9 cellular contexts compared by ENCODE assay signal in the genomic region with DNA sequence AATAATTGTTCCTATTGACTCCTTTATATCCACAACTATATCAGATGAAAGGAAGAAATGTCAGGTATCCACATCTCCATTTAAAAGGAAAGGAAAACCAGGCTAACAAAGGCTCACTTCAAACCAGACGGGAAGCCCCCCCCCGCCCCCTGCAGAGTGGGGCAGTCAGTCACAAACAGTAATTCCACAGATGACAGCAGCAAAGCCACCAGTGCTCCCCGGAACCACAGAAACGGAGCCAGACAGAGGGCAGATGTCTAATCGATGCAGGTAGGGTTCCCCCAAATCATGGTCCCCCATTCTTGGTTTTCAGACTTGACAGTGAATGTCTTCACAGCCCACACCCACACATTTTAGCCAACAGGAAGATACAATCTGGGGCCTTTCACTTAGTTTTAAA.
DNase-seq lines count a peak whose midpoint lies in the region; ATAC-seq, FAIRE-seq and TF ChIP-seq lines count a peak whose summit lies in the region.
"Had no signal": no experiment of that assay in that cellular context is flagged by ENCODE, and none has a peak within 500 bp of the region (broad histone marks: within the 10 kb centered on the region; RNA-seq: fewer than 3 reads in every experiment).

No MANE protein-coding gene starts in this region.

- peak overlapping the region; percentile 18 to 67 (median 44) for H3K27ac ChIP-seq in pancreas
- H3K27ac ChIP-seq: HL-60 had no signal

- ATAC-seq in GM21786 (IDR thresholded peaks at IDR 0.05; ENCODE audit: unreplicated experiment) (peak; percentile 18), pancreas (peak in 3 of 4 donors; percentile 13 to 38 (median 16))

- FAIRE-seq in pancreas (lab: Jason Lieb, UNC), result no peak

- TF ChIP-seq CTCF in GM12864 (IDR thresholded peaks at IDR 0.05; ENCODE audit: low read depth, low read length, missing control alignments), result no peak
- TF ChIP-seq CTCF in NB4 (IDR thresholded peaks at IDR 0.05; ENCODE audit: low read depth, low read length), result no peak
- TF ChIP-seq CTCF in pancreas (IDR thresholded peaks at IDR 0.05), result no peak

- no peaks in the 10 kb centered on the region for H3K27me3 ChIP-seq in pancreas

- peaks cover 4 to 27% (median 25%) of the 10 kb centered on the region in 3 donors for H3K4me1 ChIP-seq in pancreas

- DNase-seq in GM12864 (ENCODE audit: low read depth), result no peak
- DNase-seq in NB4 (ENCODE audit: low read depth), result no peak
- DNase-seq in activated naive CD8-positive, alpha-beta T cell treated with anti-CD3 and anti-CD28 coated beads, Interleukin-2, amount 50 U/mL, for 16 hours (ENCODE audit: low read depth, low spot score), result peak; percentile 26
- peak in 1 of 6 donors; percentile 32 for DNase-seq in pancreas
- DNase-seq in hippocampal formation (lab: John Stamatoyannopoulos, UW), result no peak
- DNase-seq in middle frontal gyrus (ENCODE audit: extremely low spot score, low spot score), result no peak
- no peak for DNase-seq in posterior vena cava (ENCODE audit: low spot score)

- 52 to 55% methylated on average over 5 of the region's 5 CpGs for WGBS in pancreas, 2 donors

- no peak for TF ChIP-seq POLR2A in NB4 (IDR thresholded peaks at IDR 0.05; ENCODE audit: extremely low read depth, insufficient read length)

- H3K4me3 ChIP-seq in GM12864 (ENCODE audit: low read depth, low read length) (peak overlapping the region; percentile 26), NB4 (ENCODE audit: low read depth, low read length) (peak overlapping the region; percentile 35), pancreas (no peak overlapping the region)

- peaks cover 0 to 9% (median 0%) of the 10 kb centered on the region in 3 donors for H3K36me3 ChIP-seq in pancreas

- H3K9me3 ChIP-seq in pancreas, result no peaks in the 10 kb centered on the region

- intact Hi-C loops in pancreas (cut with DNase I) (loop anchor here in 1 of 3 donors (10.0 kb wide), 1 partner anchor 99 kb away; a partner anchor contains a TSS), posterior vena cava (cut with DNase I) (loop anchor here in 1 of 2 donors (10.0 kb wide), 1 partner anchor 99 kb away; a partner anchor contains a TSS)

Comparison
In these comparisons a context has a peak if more than half of its experiments do, and no peak if none do; other contexts are left out.
1. H3K4me3 ChIP-seq: peak in GM12864 (single experiment) and NB4 (single experiment); none in pancreas (0 of 4).